18 cellular contexts compared by ENCODE assay signal in genomic region chr11:13206086-13206640, GRCh38.
DNase-seq lines count a peak whose midpoint lies in the region; ATAC-seq, FAIRE-seq and TF ChIP-seq lines count a peak whose summit lies in the region.
"Had no signal": no experiment of that assay in that cellular context is flagged by ENCODE, and none has a peak within 500 bp of the region (broad histone marks: within the 10 kb centered on the region; RNA-seq: fewer than 3 reads in every experiment).

No MANE protein-coding gene starts in this region.

- TF ChIP-seq CTCF in natural killer cell (IDR thresholded peaks at IDR 0.05) (no peak), GM12878 (IDR thresholded peaks at IDR 0.05 in 2 of 3, conservative IDR thresholded peaks at IDR 0.05 in 1 of 3; ENCODE audit: control insufficient read depth in 2 of 3, extremely low read depth in 1 of 3, insufficient read depth in 1 of 3, low read depth in 3 of 3, low read length in 3 of 3) (no peak)

- H3K4me1 Mint-ChIP-seq in natural killer cell treated with Interleukin-12 subunit alpha and Interleukin-12 subunit beta and Interleukin-15 and Interleukin-18, amount 100 ng/mL, for 72 hours (ENCODE audit: low read depth in 2 of 2), result peaks cover 19 to 26% of the 10 kb centered on the region in 2 donors
- peaks cover 14 to 15% of the 10 kb centered on the region in 2 donors for H3K4me1 Mint-ChIP-seq in natural killer cell

- H3K36me3 ChIP-seq in GM12878 (ENCODE audit: control insufficient read depth in 2 of 2, insufficient read depth in 2 of 2, low read length in 1 of 2) (no peaks in the 10 kb centered on the region), Karpas-422 (ENCODE audit: insufficient read depth, low read length) (no peaks in the 10 kb centered on the region)
- H3K36me3 ChIP-seq: adrenal gland, esophagus squamous epithelium, heart right ventricle, MG63, prostate gland, tibial nerve had no signal

- H3K9me3 ChIP-seq in GM12878 (replicated peaks; ENCODE audit: control insufficient read depth, insufficient read depth, low read length), result no peaks in the 10 kb centered on the region; the same call in 2 of the 3 replicates
- H3K9me3 ChIP-seq in Karpas-422 (ENCODE audit: low read length), result no peaks in the 10 kb centered on the region
- H3K9me3 ChIP-seq: adrenal gland, MG63, mucosa of descending colon, prostate gland had no signal

- TF ChIP-seq RAD21 in GM12878 (IDR thresholded peaks at IDR 0.05; ENCODE audit: insufficient read depth, low read depth, low read length), result no peak

- H3K27ac ChIP-seq in GM12878 (ENCODE audit: control insufficient read depth, insufficient read depth), result no peak overlapping the region
- H3K27ac ChIP-seq in Karpas-422 (ENCODE audit: low read length), result no peak overlapping the region
- H3K27ac ChIP-seq: adrenal gland, heart right ventricle, prostate gland had no signal

- no peak overlapping the region; the same call in 1 of the 2 replicates for H2AFZ ChIP-seq in GM12878 (ENCODE audit: control insufficient read depth, low read depth, low read length)
- H2AFZ ChIP-seq in Karpas-422 (ENCODE audit: low read length), result no peak overlapping the region

- CTCF ChIA-PET in GM12878 (lab: Yijun Ruan, JAX), result interaction anchor here (0.6 to 2.6 kb wide), 11 partner anchors 8 to 257 kb away, joined by 3 to 8 read pairs (median 4); partner anchors contain the start of gene BTBD10

- no peaks in the 10 kb centered on the region for H3K36me3 Mint-ChIP-seq in natural killer cell treated with Interleukin-12 subunit alpha and Interleukin-12 subunit beta and Interleukin-15 and Interleukin-18, amount 100 ng/mL, for 72 hours
- H3K36me3 Mint-ChIP-seq in natural killer cell, result no peaks in the 10 kb centered on the region

- intact Hi-C loops in natural killer cell (cut with micrococcal nuclease) (no loop called here), GM12878 (cut with micrococcal nuclease; ENCODE audit: unreplicated experiment) (no loop called here)

- no peak for DNase-seq in natural killer cell treated with Interleukin-12 subunit alpha and Interleukin-12 subunit beta and Interleukin-15 and Interleukin-18, amount 100 ng/mL, for 72 hours (ENCODE audit: low spot score)
- DNase-seq in natural killer cell, result no peak
- no peak for DNase-seq in GM12878 (ENCODE audit: low read depth, low spot score)
- DNase-seq in epidermal melanocyte (ENCODE audit: insufficient read length, low spot score), result no peak
- no peak for DNase-seq in NCI-H1092 treated with DMSO at 0.1 percent for 48 hours (lab: John Stamatoyannopoulos, UW)
- DNase-seq in Karpas-422, result no peak
- DNase-seq: adrenal gland, AML-193, esophagus squamous epithelium, heart right ventricle, MG63, mucosa of descending colon, NCI-H82, SIG-M5 had no signal

- no peaks in the 10 kb centered on the region for H3K79me2 ChIP-seq in GM12878 (ENCODE audit: control insufficient read depth, insufficient read depth, low read length)
- H3K79me2 ChIP-seq in Karpas-422 (ENCODE audit: low read length), result no peaks in the 10 kb centered on the region

- TF ChIP-seq EP300 in GM12878 (IDR thresholded peaks at IDR 0.05; ENCODE audit: borderline replicate concordance in 1 of 2, control insufficient read depth in 1 of 2, low read depth in 2 of 2, low read length in 2 of 2), result no peak

- 25% methylated on average over 6 of the region's 6 CpGs for WGBS in GM12878 (ENCODE audit: insufficient coverage, insufficient replicate concordance, low lambda C conversion rate, missing lambda C conversion rate)

- H4K20me1 ChIP-seq in GM12878 (ENCODE audit: control insufficient read depth, insufficient read depth) (no peaks in the 10 kb centered on the region), Karpas-422 (ENCODE audit: insufficient read depth, low read depth, low read length) (no peaks in the 10 kb centered on the region)

- H3K9me3 Mint-ChIP-seq in natural killer cell treated with Interleukin-12 subunit alpha and Interleukin-12 subunit beta and Interleukin-15 and Interleukin-18, amount 100 ng/mL, for 72 hours, result no peaks in the 10 kb centered on the region
- no peaks in the 10 kb centered on the region for H3K9me3 Mint-ChIP-seq in natural killer cell

- no peak for TF ChIP-seq POLR2A in GM12878 (IDR thresholded peaks at IDR 0.05; ENCODE audit: low read depth, low read length)

- POLR2A ChIA-PET in GM12878 (lab: Charles Lee), result no interaction called here

- no peak overlapping the region for H3K4me2 ChIP-seq in GM12878 (ENCODE audit: control insufficient read depth, insufficient read depth)
- no peak overlapping the region for H3K4me2 ChIP-seq in Karpas-422 (ENCODE audit: low read depth, low read length, poor library complexity, severe bottlenecking)

- H3K9me2 ChIP-seq in Karpas-422 (replicated peaks; ENCODE audit: insufficient read depth, low read length), result no peaks in the 10 kb centered on the region

- peak overlapping the region; percentile 41 for H3K4me3 Mint-ChIP-seq in natural killer cell treated with Interleukin-12 subunit alpha and Interleukin-12 subunit beta and Interleukin-15 and Interleukin-18, amount 100 ng/mL, for 72 hours
- no peak overlapping the region for H3K4me3 Mint-ChIP-seq in natural killer cell

- no peak for FAIRE-seq in GM12878 (lab: Jason Lieb, UNC)

- H3K27ac Mint-ChIP-seq in natural killer cell treated with Interleukin-12 subunit alpha and Interleukin-12 subunit beta and Interleukin-15 and Interleukin-18, amount 100 ng/mL, for 72 hours, result peak overlapping the region in 1 of 2 donors; percentile 36
- no peak overlapping the region for H3K27ac Mint-ChIP-seq in natural killer cell

- no peak overlapping the region for H3K4me3 ChIP-seq in GM12878
- H3K4me3 ChIP-seq in Karpas-422 (ENCODE audit: low read length), result no peak overlapping the region
- H3K4me3 ChIP-seq: adrenal gland, esophagus squamous epithelium, heart right ventricle, MG63, mucosa of descending colon, prostate gland, tibial nerve had no signal

- BruUV-seq in GM12878 (replicated peaks; lab: Mats Ljungman, UMichigan), result no TSS peak

- H3K9ac ChIP-seq in GM12878 (ENCODE audit: control insufficient read depth, insufficient read depth, low read length), result no peak overlapping the region
- H3K9ac ChIP-seq in Karpas-422 (ENCODE audit: low read length), result no peak overlapping the region

- in situ Hi-C loops in GM12878 (cut with MboI), result no loop called here

- H3K4me1 ChIP-seq in GM12878 (ENCODE audit: control insufficient read depth, insufficient read depth, low read length) (peaks cover 20% of the 10 kb centered on the region), Karpas-422 (ENCODE audit: low read length) (no peaks in the 10 kb centered on the region)
- H3K4me1 ChIP-seq: prostate gland had no signal

- SMC1A ChIA-PET in GM12878 (lab: Charles Lee; ENCODE audit: uncharacterized antibody, unreplicated experiment), result interaction anchor here (0.9 to 2.2 kb wide), 9 partner anchors 9 to 242 kb away, joined by 3 to 7 read pairs (median 4); no protein-coding TSS in a partner anchor

- no peaks in the 10 kb centered on the region; a peak in 1 of 4 replicates for H3K27me3 ChIP-seq in GM12878 (replicated peaks in 1 of 2; ENCODE audit: control insufficient read depth in 2 of 2, insufficient read depth in 2 of 2, low read length in 1 of 2)
- H3K27me3 ChIP-seq in Karpas-422 (ENCODE audit: low read length), result no peaks in the 10 kb centered on the region
- H3K27me3 ChIP-seq: adrenal gland, esophagus squamous epithelium, heart right ventricle, MG63, tibial nerve had no signal

- peak in 1 of 2 donors; percentile 55 for ATAC-seq in natural killer cell treated with Interleukin-12 subunit alpha and Interleukin-12 subunit beta and Interleukin-15 and Interleukin-18, amount 100 ng/mL, for 72 hours
- ATAC-seq in natural killer cell, result no peak
- ATAC-seq in HG02884 (IDR thresholded peaks at IDR 0.05; ENCODE audit: unreplicated experiment), result peak; percentile 72
- ATAC-seq in GM12878, result peak; percentile 66
- ATAC-seq in HG03520 (IDR thresholded peaks at IDR 0.05; ENCODE audit: unreplicated experiment), result no peak
- ATAC-seq: heart right ventricle, mucosa of descending colon had no signal

- RAD21 ChIA-PET in GM12878 (lab: Charles Lee; ENCODE audit: unreplicated experiment), result interaction anchor here (0.9 to 1.2 kb wide), 4 partner anchors 11 to 245 kb away, joined by 3 to 4 read pairs (median 4); no protein-coding TSS in a partner anchor

- H3K27me3 Mint-ChIP-seq in natural killer cell treated with Interleukin-12 subunit alpha and Interleukin-12 subunit beta and Interleukin-15 and Interleukin-18, amount 100 ng/mL, for 72 hours, result peaks cover 0 to 21% of the 10 kb centered on the region in 2 donors
- H3K27me3 Mint-ChIP-seq in natural killer cell (ENCODE audit: low read depth in 2 of 2), result peaks cover 9 to 11% of the 10 kb centered on the region in 2 donors

TF ChIP-seq in GM12878, 131 proteins besides CTCF, POLR2A, EP300 and RAD21 (continues in another document):
- TF ChIP-seq CHD4 (IDR thresholded peaks at IDR 0.05) (no peak), MLLT1 (IDR thresholded peaks at IDR 0.05) (no peak), IRF5 (IDR thresholded peaks at IDR 0.05; ENCODE audit: borderline replicate concordance) (no peak), ZZZ3 (IDR thresholded peaks at IDR 0.05; ENCODE audit: control insufficient read depth, insufficient read length, low read depth) (no peak), SMAD1 (IDR thresholded peaks at IDR 0.05; ENCODE audit: low read depth, partially characterized antibody) (no peak), GABPA (IDR thresholded peaks at IDR 0.05; ENCODE audit: low read depth) (no peak), STAT3 (IDR thresholded peaks at IDR 0.05; ENCODE audit: low read depth, low read length) (no peak)

Comparison
In these comparisons a context has a peak if more than half of its experiments do, and no peak if none do; other contexts are left out.
1. ATAC-seq: peak in HG02884 (single experiment) and GM12878 (single experiment); none in natural killer cell (0 of 3) and HG03520 (single experiment).